In the genomic region with DNA sequence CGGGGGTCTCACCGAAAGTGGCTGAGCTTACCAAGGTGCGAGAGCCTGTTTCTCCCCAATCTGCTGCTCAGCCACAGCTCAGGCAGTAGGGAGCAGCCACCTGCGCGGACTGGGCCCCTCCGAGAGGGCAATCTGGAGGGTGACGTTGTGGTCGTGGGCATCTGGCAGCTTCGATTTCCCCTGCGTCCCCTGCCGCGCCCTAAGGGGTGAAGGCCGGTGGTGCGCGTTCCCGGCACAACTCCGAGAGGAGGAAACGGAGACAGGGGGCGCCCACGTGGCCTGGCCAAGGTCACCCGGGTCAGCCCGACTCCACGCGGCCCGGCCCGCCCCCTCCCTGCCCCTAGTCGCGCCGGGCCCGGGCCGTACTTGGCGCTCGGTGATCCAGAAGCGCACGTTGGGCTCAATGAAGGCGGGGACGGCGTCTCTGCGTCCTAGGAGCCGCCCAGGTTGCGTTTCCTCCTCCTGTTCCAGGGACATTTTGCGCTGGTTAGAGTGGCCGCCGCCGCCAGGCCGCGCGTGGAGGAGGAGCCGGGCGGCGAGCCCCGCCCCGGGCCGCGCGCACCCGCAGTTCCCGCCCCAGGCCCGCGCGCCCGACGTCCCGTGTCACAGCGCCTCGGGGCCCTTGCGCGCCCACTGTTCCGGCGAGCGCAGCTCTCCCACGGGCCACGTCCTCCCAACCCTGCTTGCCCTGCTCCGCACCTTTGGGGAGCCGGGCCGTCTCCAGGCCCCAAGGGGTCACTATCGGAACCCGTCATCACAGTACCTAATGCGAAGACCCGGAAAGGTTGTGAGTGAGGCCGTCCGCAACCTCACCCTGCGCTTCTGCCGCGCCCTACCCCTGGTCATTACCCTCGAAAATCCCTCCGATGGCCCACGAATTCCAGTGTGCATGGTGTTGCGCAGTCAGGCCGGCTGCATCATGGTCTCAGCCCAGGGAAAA, we compare ENCODE assay signal across 1 cellular context.
TF ChIP-seq lines count a peak whose summit lies in the region.

A gene with protein sequence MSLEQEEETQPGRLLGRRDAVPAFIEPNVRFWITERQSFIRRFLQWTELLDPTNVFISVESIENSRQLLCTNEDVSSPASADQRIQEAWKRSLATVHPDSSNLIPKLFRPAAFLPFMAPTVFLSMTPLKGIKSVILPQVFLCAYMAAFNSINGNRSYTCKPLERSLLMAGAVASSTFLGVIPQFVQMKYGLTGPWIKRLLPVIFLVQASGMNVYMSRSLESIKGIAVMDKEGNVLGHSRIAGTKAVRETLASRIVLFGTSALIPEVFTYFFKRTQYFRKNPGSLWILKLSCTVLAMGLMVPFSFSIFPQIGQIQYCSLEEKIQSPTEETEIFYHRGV (minus strand): TSS at position 544 of the 940 bp plus-strand sequence. CDS start 67 bp downstream, at position 477.

TF ChIP-seq in HepG2, 621 proteins besides CTCF, POLR2A, EP300 and RAD21 (continued from another document and continues in another):
- TF ChIP-seq, protein P1, sequence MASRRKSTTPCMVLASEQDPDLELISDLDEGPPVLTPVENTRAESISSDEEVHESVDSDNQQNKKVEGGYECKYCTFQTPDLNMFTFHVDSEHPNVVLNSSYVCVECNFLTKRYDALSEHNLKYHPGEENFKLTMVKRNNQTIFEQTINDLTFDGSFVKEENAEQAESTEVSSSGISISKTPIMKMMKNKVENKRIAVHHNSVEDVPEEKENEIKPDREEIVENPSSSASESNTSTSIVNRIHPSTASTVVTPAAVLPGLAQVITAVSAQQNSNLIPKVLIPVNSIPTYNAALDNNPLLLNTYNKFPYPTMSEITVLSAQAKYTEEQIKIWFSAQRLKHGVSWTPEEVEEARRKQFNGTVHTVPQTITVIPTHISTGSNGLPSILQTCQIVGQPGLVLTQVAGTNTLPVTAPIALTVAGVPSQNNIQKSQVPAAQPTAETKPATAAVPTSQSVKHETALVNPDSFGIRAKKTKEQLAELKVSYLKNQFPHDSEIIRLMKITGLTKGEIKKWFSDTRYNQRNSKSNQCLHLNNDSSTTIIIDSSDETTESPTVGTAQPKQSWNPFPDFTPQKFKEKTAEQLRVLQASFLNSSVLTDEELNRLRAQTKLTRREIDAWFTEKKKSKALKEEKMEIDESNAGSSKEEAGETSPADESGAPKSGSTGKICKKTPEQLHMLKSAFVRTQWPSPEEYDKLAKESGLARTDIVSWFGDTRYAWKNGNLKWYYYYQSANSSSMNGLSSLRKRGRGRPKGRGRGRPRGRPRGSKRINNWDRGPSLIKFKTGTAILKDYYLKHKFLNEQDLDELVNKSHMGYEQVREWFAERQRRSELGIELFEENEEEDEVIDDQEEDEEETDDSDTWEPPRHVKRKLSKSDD (CRISPR knock-in tag; IDR thresholded peaks at IDR 0.05; ENCODE audit: low read depth), result peak; percentile 16; the same call in 1 of the 2 replicates
- TF ChIP-seq ZNF614 (CRISPR knock-in tag; IDR thresholded peaks at IDR 0.05; ENCODE audit: borderline replicate concordance) (no peak), ZFP37 (CRISPR knock-in tag; IDR thresholded peaks at IDR 0.05; ENCODE audit: borderline replicate concordance) (no peak), SP2 (CRISPR knock-in tag; IDR thresholded peaks at IDR 0.05) (peak; percentile 47), RFX1 (IDR thresholded peaks at IDR 0.05) (no peak), ZKSCAN5 (CRISPR knock-in tag; IDR thresholded peaks at IDR 0.05) (no peak), SIN3A (IDR thresholded peaks at IDR 0.05; ENCODE audit: borderline replicate concordance, low read depth, low read length) (peak; percentile 73; the same call in 1 of the 2 replicates), DNMT3B (CRISPR knock-in tag; conservative IDR thresholded peaks at IDR 0.05) (no peak), SALL1 (CRISPR knock-in tag; IDR thresholded peaks at IDR 0.05) (peak; percentile 76), ZNF878 (CRISPR knock-in tag; IDR thresholded peaks at IDR 0.05) (peak; percentile 29; the same call in 1 of the 2 replicates), ZNF224 (CRISPR knock-in tag; IDR thresholded peaks at IDR 0.05) (peak; percentile 3; the same call in 1 of the 2 replicates), STAG1 (CRISPR knock-in tag; IDR thresholded peaks at IDR 0.05) (0 out of 2 replicates have a peak, but pooled peaks have one; percentile 5), SRF (IDR thresholded peaks at IDR 0.05; ENCODE audit: low read depth, low read length) (0 out of 2 replicates have a peak, but pooled peaks have one; percentile 9), FOXK1 (CRISPR knock-in tag; IDR thresholded peaks at IDR 0.05; ENCODE audit: borderline replicate concordance, low read depth) (peak; percentile 43; the same call in 1 of the 2 replicates), RCOR2 (CRISPR knock-in tag; IDR thresholded peaks at IDR 0.05) (0 out of 2 replicates have a peak, but pooled peaks have one; percentile 13), FOXC1 (CRISPR knock-in tag; IDR thresholded peaks at IDR 0.05; ENCODE audit: borderline replicate concordance) (no peak; the same call in 1 of the 2 replicates), ZNF616 (CRISPR knock-in tag; IDR thresholded peaks at IDR 0.05; ENCODE audit: low read depth) (no peak), NR3C1 (CRISPR knock-in tag; IDR thresholded peaks at IDR 0.05) (no peak), ZNF788 (CRISPR knock-in tag; IDR thresholded peaks at IDR 0.05; ENCODE audit: borderline replicate concordance) (peak; percentile 76), MXD4 (CRISPR knock-in tag; IDR thresholded peaks at IDR 0.05) (peak; percentile 92), ZNF563 (CRISPR knock-in tag; IDR thresholded peaks at IDR 0.05) (peak; percentile 66), ZNF160 (CRISPR knock-in tag; IDR thresholded peaks at IDR 0.05) (0 out of 2 replicates have a peak, but pooled peaks have one; percentile 62), SP140L (CRISPR knock-in tag; IDR thresholded peaks at IDR 0.05; ENCODE audit: borderline replicate concordance) (no peak), TSC22D2 (CRISPR knock-in tag; IDR thresholded peaks at IDR 0.05; ENCODE audit: borderline replicate concordance) (peak; percentile 66; the same call in 1 of the 2 replicates), POLR2AphosphoS5 (IDR thresholded peaks at IDR 0.05; ENCODE audit: low read depth, low read length) (peak; percentile 79), MED8 (CRISPR knock-in tag; IDR thresholded peaks at IDR 0.05; ENCODE audit: insufficient replicate concordance) (peak; percentile 21), RELA (CRISPR knock-in tag; IDR thresholded peaks at IDR 0.05) (no peak)
- TF ChIP-seq, protein P2, sequence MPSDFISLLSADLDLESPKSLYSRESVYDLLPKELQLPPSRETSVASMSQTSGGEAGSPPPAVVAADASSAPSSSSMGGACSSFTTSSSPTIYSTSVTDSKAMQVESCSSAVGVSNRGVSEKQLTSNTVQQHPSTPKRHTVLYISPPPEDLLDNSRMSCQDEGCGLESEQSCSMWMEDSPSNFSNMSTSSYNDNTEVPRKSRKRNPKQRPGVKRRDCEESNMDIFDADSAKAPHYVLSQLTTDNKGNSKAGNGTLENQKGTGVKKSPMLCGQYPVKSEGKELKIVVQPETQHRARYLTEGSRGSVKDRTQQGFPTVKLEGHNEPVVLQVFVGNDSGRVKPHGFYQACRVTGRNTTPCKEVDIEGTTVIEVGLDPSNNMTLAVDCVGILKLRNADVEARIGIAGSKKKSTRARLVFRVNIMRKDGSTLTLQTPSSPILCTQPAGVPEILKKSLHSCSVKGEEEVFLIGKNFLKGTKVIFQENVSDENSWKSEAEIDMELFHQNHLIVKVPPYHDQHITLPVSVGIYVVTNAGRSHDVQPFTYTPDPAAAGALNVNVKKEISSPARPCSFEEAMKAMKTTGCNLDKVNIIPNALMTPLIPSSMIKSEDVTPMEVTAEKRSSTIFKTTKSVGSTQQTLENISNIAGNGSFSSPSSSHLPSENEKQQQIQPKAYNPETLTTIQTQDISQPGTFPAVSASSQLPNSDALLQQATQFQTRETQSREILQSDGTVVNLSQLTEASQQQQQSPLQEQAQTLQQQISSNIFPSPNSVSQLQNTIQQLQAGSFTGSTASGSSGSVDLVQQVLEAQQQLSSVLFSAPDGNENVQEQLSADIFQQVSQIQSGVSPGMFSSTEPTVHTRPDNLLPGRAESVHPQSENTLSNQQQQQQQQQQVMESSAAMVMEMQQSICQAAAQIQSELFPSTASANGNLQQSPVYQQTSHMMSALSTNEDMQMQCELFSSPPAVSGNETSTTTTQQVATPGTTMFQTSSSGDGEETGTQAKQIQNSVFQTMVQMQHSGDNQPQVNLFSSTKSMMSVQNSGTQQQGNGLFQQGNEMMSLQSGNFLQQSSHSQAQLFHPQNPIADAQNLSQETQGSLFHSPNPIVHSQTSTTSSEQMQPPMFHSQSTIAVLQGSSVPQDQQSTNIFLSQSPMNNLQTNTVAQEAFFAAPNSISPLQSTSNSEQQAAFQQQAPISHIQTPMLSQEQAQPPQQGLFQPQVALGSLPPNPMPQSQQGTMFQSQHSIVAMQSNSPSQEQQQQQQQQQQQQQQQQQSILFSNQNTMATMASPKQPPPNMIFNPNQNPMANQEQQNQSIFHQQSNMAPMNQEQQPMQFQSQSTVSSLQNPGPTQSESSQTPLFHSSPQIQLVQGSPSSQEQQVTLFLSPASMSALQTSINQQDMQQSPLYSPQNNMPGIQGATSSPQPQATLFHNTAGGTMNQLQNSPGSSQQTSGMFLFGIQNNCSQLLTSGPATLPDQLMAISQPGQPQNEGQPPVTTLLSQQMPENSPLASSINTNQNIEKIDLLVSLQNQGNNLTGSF (CRISPR knock-in tag; IDR thresholded peaks at IDR 0.05), result peak; percentile 41; the same call in 1 of the 2 replicates
- TF ChIP-seq, protein P3, sequence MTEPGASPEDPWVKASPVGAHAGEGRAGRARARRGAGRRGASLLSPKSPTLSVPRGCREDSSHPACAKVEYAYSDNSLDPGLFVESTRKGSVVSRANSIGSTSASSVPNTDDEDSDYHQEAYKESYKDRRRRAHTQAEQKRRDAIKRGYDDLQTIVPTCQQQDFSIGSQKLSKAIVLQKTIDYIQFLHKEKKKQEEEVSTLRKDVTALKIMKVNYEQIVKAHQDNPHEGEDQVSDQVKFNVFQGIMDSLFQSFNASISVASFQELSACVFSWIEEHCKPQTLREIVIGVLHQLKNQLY (CRISPR knock-in tag; IDR thresholded peaks at IDR 0.05), result peak; percentile 64; the same call in 1 of the 2 replicates
- TF ChIP-seq, protein P4, sequence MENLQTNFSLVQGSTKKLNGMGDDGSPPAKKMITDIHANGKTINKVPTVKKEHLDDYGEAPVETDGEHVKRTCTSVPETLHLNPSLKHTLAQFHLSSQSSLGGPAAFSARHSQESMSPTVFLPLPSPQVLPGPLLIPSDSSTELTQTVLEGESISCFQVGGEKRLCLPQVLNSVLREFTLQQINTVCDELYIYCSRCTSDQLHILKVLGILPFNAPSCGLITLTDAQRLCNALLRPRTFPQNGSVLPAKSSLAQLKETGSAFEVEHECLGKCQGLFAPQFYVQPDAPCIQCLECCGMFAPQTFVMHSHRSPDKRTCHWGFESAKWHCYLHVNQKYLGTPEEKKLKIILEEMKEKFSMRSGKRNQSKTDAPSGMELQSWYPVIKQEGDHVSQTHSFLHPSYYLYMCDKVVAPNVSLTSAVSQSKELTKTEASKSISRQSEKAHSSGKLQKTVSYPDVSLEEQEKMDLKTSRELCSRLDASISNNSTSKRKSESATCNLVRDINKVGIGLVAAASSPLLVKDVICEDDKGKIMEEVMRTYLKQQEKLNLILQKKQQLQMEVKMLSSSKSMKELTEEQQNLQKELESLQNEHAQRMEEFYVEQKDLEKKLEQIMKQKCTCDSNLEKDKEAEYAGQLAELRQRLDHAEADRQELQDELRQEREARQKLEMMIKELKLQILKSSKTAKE (CRISPR knock-in tag; IDR thresholded peaks at IDR 0.05; ENCODE audit: borderline replicate concordance), result 0 out of 2 replicates have a peak, but pooled peaks have one; percentile 18
- TF ChIP-seq, protein P5, sequence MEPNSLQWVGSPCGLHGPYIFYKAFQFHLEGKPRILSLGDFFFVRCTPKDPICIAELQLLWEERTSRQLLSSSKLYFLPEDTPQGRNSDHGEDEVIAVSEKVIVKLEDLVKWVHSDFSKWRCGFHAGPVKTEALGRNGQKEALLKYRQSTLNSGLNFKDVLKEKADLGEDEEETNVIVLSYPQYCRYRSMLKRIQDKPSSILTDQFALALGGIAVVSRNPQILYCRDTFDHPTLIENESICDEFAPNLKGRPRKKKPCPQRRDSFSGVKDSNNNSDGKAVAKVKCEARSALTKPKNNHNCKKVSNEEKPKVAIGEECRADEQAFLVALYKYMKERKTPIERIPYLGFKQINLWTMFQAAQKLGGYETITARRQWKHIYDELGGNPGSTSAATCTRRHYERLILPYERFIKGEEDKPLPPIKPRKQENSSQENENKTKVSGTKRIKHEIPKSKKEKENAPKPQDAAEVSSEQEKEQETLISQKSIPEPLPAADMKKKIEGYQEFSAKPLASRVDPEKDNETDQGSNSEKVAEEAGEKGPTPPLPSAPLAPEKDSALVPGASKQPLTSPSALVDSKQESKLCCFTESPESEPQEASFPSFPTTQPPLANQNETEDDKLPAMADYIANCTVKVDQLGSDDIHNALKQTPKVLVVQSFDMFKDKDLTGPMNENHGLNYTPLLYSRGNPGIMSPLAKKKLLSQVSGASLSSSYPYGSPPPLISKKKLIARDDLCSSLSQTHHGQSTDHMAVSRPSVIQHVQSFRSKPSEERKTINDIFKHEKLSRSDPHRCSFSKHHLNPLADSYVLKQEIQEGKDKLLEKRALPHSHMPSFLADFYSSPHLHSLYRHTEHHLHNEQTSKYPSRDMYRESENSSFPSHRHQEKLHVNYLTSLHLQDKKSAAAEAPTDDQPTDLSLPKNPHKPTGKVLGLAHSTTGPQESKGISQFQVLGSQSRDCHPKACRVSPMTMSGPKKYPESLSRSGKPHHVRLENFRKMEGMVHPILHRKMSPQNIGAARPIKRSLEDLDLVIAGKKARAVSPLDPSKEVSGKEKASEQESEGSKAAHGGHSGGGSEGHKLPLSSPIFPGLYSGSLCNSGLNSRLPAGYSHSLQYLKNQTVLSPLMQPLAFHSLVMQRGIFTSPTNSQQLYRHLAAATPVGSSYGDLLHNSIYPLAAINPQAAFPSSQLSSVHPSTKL (CRISPR knock-in tag; IDR thresholded peaks at IDR 0.05), result peak; percentile 69
- TF ChIP-seq, protein P6, sequence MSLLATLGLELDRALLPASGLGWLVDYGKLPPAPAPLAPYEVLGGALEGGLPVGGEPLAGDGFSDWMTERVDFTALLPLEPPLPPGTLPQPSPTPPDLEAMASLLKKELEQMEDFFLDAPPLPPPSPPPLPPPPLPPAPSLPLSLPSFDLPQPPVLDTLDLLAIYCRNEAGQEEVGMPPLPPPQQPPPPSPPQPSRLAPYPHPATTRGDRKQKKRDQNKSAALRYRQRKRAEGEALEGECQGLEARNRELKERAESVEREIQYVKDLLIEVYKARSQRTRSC (CRISPR knock-in tag; IDR thresholded peaks at IDR 0.05; ENCODE audit: low read depth), result 0 out of 2 replicates have a peak, but pooled peaks have one; percentile 22
- TF ChIP-seq, protein P7, sequence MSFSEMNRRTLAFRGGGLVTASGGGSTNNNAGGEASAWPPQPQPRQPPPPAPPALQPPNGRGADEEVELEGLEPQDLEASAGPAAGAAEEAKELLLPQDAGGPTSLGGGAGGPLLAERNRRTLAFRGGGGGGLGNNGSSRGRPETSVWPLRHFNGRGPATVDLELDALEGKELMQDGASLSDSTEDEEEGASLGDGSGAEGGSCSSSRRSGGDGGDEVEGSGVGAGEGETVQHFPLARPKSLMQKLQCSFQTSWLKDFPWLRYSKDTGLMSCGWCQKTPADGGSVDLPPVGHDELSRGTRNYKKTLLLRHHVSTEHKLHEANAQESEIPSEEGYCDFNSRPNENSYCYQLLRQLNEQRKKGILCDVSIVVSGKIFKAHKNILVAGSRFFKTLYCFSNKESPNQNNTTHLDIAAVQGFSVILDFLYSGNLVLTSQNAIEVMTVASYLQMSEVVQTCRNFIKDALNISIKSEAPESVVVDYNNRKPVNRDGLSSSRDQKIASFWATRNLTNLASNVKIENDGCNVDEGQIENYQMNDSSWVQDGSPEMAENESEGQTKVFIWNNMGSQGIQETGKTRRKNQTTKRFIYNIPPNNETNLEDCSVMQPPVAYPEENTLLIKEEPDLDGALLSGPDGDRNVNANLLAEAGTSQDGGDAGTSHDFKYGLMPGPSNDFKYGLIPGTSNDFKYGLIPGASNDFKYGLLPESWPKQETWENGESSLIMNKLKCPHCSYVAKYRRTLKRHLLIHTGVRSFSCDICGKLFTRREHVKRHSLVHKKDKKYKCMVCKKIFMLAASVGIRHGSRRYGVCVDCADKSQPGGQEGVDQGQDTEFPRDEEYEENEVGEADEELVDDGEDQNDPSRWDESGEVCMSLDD (CRISPR knock-in tag; IDR thresholded peaks at IDR 0.05; ENCODE audit: borderline replicate concordance), result peak; percentile 30; the same call in 1 of the 2 replicates
